In the genomic region with DNA sequence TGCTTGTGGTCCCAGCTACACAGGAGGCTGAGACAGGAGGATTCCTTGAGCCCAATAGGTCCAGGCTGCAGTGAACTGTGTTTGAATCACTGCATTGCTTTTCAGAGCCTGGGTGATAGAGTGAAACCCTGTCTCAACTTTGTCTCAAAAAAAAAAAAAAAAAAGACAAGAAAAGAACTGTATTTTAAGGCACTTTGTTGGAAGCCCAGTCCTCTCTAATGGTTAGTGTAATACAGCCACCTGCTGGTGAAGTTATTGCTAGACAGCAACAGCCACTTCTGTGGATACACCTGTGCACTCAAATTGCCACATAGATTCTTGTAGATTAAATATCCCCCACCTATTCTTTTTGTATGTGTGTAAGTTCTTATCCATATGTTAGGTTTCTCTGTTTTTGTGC, we compare ENCODE assay signal across 2 cellular contexts.
A peak's percentile ranks its signal among the peaks of the same experiment; 100 is the strongest.
TF ChIP-seq lines count a peak whose summit lies in the region.

No MANE protein-coding gene starts in this region.

TF ChIP-seq in K562, 482 proteins besides CTCF, POLR2A, EP300 and RAD21:
- TF ChIP-seq SMC3 (conservative IDR thresholded peaks at IDR 0.05; ENCODE audit: insufficient read depth, low read depth, low read length) (peak; percentile 81), MCM5 (IDR thresholded peaks at IDR 0.05; ENCODE audit: low read depth) (no peak), RBM39 (optimal IDR thresholded peaks at IDR 0.05; ENCODE audit: low read depth, low read length) (no peak), CHD2 (IDR thresholded peaks at IDR 0.05; ENCODE audit: low read depth, low read length) (no peak), ARID2 (IDR thresholded peaks at IDR 0.05) (0 out of 2 replicates have a peak, but pooled peaks have one; percentile 34), ZNF384 (IDR thresholded peaks at IDR 0.05; ENCODE audit: low read depth, low read length) (peak; percentile 69), FOXJ2 (tag; IDR thresholded peaks at IDR 0.05) (no peak), VEZF1 (CRISPR knock-in tag; IDR thresholded peaks at IDR 0.05) (no peak), SMAD3 (CRISPR knock-in tag; conservative IDR thresholded peaks at IDR 0.05) (no peak)
- TF ChIP-seq, protein P1, sequence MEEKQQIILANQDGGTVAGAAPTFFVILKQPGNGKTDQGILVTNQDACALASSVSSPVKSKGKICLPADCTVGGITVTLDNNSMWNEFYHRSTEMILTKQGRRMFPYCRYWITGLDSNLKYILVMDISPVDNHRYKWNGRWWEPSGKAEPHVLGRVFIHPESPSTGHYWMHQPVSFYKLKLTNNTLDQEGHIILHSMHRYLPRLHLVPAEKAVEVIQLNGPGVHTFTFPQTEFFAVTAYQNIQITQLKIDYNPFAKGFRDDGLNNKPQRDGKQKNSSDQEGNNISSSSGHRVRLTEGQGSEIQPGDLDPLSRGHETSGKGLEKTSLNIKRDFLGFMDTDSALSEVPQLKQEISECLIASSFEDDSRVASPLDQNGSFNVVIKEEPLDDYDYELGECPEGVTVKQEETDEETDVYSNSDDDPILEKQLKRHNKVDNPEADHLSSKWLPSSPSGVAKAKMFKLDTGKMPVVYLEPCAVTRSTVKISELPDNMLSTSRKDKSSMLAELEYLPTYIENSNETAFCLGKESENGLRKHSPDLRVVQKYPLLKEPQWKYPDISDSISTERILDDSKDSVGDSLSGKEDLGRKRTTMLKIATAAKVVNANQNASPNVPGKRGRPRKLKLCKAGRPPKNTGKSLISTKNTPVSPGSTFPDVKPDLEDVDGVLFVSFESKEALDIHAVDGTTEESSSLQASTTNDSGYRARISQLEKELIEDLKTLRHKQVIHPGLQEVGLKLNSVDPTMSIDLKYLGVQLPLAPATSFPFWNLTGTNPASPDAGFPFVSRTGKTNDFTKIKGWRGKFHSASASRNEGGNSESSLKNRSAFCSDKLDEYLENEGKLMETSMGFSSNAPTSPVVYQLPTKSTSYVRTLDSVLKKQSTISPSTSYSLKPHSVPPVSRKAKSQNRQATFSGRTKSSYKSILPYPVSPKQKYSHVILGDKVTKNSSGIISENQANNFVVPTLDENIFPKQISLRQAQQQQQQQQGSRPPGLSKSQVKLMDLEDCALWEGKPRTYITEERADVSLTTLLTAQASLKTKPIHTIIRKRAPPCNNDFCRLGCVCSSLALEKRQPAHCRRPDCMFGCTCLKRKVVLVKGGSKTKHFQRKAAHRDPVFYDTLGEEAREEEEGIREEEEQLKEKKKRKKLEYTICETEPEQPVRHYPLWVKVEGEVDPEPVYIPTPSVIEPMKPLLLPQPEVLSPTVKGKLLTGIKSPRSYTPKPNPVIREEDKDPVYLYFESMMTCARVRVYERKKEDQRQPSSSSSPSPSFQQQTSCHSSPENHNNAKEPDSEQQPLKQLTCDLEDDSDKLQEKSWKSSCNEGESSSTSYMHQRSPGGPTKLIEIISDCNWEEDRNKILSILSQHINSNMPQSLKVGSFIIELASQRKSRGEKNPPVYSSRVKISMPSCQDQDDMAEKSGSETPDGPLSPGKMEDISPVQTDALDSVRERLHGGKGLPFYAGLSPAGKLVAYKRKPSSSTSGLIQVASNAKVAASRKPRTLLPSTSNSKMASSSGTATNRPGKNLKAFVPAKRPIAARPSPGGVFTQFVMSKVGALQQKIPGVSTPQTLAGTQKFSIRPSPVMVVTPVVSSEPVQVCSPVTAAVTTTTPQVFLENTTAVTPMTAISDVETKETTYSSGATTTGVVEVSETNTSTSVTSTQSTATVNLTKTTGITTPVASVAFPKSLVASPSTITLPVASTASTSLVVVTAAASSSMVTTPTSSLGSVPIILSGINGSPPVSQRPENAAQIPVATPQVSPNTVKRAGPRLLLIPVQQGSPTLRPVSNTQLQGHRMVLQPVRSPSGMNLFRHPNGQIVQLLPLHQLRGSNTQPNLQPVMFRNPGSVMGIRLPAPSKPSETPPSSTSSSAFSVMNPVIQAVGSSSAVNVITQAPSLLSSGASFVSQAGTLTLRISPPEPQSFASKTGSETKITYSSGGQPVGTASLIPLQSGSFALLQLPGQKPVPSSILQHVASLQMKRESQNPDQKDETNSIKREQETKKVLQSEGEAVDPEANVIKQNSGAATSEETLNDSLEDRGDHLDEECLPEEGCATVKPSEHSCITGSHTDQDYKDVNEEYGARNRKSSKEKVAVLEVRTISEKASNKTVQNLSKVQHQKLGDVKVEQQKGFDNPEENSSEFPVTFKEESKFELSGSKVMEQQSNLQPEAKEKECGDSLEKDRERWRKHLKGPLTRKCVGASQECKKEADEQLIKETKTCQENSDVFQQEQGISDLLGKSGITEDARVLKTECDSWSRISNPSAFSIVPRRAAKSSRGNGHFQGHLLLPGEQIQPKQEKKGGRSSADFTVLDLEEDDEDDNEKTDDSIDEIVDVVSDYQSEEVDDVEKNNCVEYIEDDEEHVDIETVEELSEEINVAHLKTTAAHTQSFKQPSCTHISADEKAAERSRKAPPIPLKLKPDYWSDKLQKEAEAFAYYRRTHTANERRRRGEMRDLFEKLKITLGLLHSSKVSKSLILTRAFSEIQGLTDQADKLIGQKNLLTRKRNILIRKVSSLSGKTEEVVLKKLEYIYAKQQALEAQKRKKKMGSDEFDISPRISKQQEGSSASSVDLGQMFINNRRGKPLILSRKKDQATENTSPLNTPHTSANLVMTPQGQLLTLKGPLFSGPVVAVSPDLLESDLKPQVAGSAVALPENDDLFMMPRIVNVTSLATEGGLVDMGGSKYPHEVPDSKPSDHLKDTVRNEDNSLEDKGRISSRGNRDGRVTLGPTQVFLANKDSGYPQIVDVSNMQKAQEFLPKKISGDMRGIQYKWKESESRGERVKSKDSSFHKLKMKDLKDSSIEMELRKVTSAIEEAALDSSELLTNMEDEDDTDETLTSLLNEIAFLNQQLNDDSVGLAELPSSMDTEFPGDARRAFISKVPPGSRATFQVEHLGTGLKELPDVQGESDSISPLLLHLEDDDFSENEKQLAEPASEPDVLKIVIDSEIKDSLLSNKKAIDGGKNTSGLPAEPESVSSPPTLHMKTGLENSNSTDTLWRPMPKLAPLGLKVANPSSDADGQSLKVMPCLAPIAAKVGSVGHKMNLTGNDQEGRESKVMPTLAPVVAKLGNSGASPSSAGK (IDR thresholded peaks at IDR 0.05) = no peak

TF ChIP-seq in liver, 16 proteins besides CTCF, POLR2A, EP300 and RAD21:
- TF ChIP-seq HNF4A (conservative IDR thresholded peaks at IDR 0.05) (no peak), TAF1 (conservative IDR thresholded peaks at IDR 0.05) (no peak), REST (IDR thresholded peaks at IDR 0.05) (no peak), RXRA (IDR thresholded peaks at IDR 0.05) (peak in 1 of 2 donors; percentile 10), EGR1 (IDR thresholded peaks at IDR 0.05; ENCODE audit: low read depth in 2 of 2) (no peak), JUND (IDR thresholded peaks at IDR 0.05) (no peak), HNF4G (IDR thresholded peaks at IDR 0.05) (no peak)
- TF ChIP-seq, protein P2, sequence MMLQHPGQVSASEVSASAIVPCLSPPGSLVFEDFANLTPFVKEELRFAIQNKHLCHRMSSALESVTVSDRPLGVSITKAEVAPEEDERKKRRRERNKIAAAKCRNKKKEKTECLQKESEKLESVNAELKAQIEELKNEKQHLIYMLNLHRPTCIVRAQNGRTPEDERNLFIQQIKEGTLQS (IDR thresholded peaks at IDR 0.05) = no peak
